Comparison of ENCODE assay signal across 1 cellular context in genomic region chr15:98002874-98003273, GRCh38.
TF ChIP-seq lines count a peak whose summit lies in the region.

No MANE protein-coding gene starts in this region.

TF ChIP-seq in SK-N-SH treated with all-trans-retinoic acid at 6 μM for 48 hours, 23 proteins besides CTCF, POLR2A, EP300 and RAD21 (continued from another document):
- TF ChIP-seq PATZ1 (CRISPR knock-in tag; IDR thresholded peaks at IDR 0.05; ENCODE audit: borderline replicate concordance), result no peak
